Comparison of ENCODE assay signal across 10 cellular contexts in genomic region chr16:980595-980854, GRCh38. TPM values are rescaled to one million over a fixed set of nuclear protein-coding genes. Genes with fewer than 3 reads are reported as not detected.
DNase-seq lines count a peak whose midpoint lies in the region; ATAC-seq, FAIRE-seq and TF ChIP-seq lines count a peak whose summit lies in the region.
"Had no signal": no experiment of that assay in that cellular context is flagged by ENCODE, and none has a peak within 500 bp of the region (broad histone marks: within the 10 kb centered on the region; RNA-seq: fewer than 3 reads in every experiment).

No MANE protein-coding gene starts in this region.

- intact Hi-C loops in IMR-90 (cut with micrococcal nuclease) (loop anchor here (5.0 kb wide), 1 partner anchor 268 kb away; no protein-coding TSS in a partner anchor), testis (cut with DNase I; ENCODE audit: low total_unique reads) (no loop called here)

- H4K8ac ChIP-seq in IMR-90 (ENCODE audit: low read depth in 2 of 2, low read length in 2 of 2): no peak overlapping the region
- H4K8ac ChIP-seq in H1 (ENCODE audit: extremely low read depth, insufficient read depth, low read length): peak overlapping the region; percentile 89
- H4K8ac ChIP-seq in mesendoderm (ENCODE audit: low read depth, low read length): no peak overlapping the region

- H3K4me3 ChIP-seq in IMR-90 (ENCODE audit: insufficient read depth, low read depth, low read length) (peak overlapping the region; percentile 25), H1 (ENCODE audit: extremely low read depth in 1 of 4, insufficient read depth in 2 of 4, low read depth in 3 of 4, low read length in 4 of 4) (peak overlapping the region; percentile 40 to 65 (median 43)), mesendoderm (ENCODE audit: low read length) (no peak overlapping the region), testis (peak overlapping the region; percentile 46 to 51), BE2C (ENCODE audit: low read depth, low read length) (no peak overlapping the region), MM.1S (ENCODE audit: low read length) (no peak overlapping the region)

- H3K14ac ChIP-seq in IMR-90 (replicated peaks; ENCODE audit: low read depth, low read length): no peak overlapping the region
- H3K14ac ChIP-seq in H1 (ENCODE audit: insufficient read length): no peak overlapping the region

- H2BK5ac ChIP-seq in IMR-90 (ENCODE audit: low read depth, low read length, poor library complexity, severe bottlenecking) (no peak overlapping the region), H1 (ENCODE audit: low read depth, low read length) (no peak overlapping the region), mesendoderm (ENCODE audit: low read length) (no peak overlapping the region)

- no peak overlapping the region for H2BK12ac ChIP-seq in H1 (ENCODE audit: low read depth, low read length)

- H2BK15ac ChIP-seq in IMR-90 (ENCODE audit: low read depth, low read length) (no peak overlapping the region), H1 (ENCODE audit: low read length) (no peak overlapping the region), mesendoderm (replicated peaks; ENCODE audit: low read depth) (no peak overlapping the region)

- H3K23ac ChIP-seq in IMR-90 (ENCODE audit: low read depth, low read length) (no peak overlapping the region), H1 (ENCODE audit: insufficient read length) (no peak overlapping the region), mesendoderm (ENCODE audit: low read length) (no peak overlapping the region)

- H3K4me2 ChIP-seq in IMR-90 (ENCODE audit: low read depth, low read length) (no peak overlapping the region), H1 (ENCODE audit: insufficient read depth in 1 of 2, low read depth in 2 of 2, low read length in 2 of 2) (peak overlapping the region; percentile 74 to 84), mesendoderm (ENCODE audit: low read length) (peak overlapping the region; percentile 38), MM.1S (ENCODE audit: low read depth, low read length) (no peak overlapping the region)

- no peak overlapping the region for H2BK120ac ChIP-seq in IMR-90 (ENCODE audit: low read depth, low read length)
- no peak overlapping the region for H2BK120ac ChIP-seq in H1 (replicated peaks; ENCODE audit: low read depth, low read length)
- H2BK120ac ChIP-seq in mesendoderm (ENCODE audit: low read depth, low read length): no peak overlapping the region

- H3K27ac ChIP-seq in IMR-90 (ENCODE audit: insufficient read depth, low read length) (no peak overlapping the region), H1 (ENCODE audit: low read depth, low read length) (no peak overlapping the region), mesendoderm (ENCODE audit: low read depth, low read length) (no peak overlapping the region), testis (peak overlapping the region in 1 of 2 donors; percentile 30), MM.1S (ENCODE audit: low read length) (no peak overlapping the region)

- H3K18ac ChIP-seq in IMR-90 (ENCODE audit: low read depth, low read length): no peak overlapping the region
- no peak overlapping the region; the same call in 1 of the 2 replicates for H3K18ac ChIP-seq in H1 (ENCODE audit: extremely low read depth, low read length)
- H3K18ac ChIP-seq in mesendoderm (ENCODE audit: low read length): no peak overlapping the region

- H4K20me1 ChIP-seq in IMR-90 (ENCODE audit: insufficient read depth, low read length) (no peaks in the 10 kb centered on the region; the same call in 1 of the 2 replicates), H1 (replicated peaks in 1 of 2; ENCODE audit: control insufficient read depth in 1 of 2, insufficient read depth in 2 of 2, low read length in 2 of 2) (peaks cover 3 to 11% of the 10 kb centered on the region in 2 experiments), MM.1S (ENCODE audit: insufficient read depth, low read length) (no peaks in the 10 kb centered on the region)

- H3K79me2 ChIP-seq in H1 (ENCODE audit: control insufficient read depth in 1 of 2, insufficient read depth in 2 of 2, low read length in 2 of 2): no peaks in the 10 kb centered on the region
- no peaks in the 10 kb centered on the region for H3K79me2 ChIP-seq in mesendoderm (ENCODE audit: control insufficient read depth, insufficient read depth, low read length)
- no peaks in the 10 kb centered on the region for H3K79me2 ChIP-seq in MM.1S (ENCODE audit: low read length)

- no peaks in the 10 kb centered on the region for H3K9me2 ChIP-seq in MM.1S (replicated peaks; ENCODE audit: insufficient read depth, low read length)

- DNase-seq in IMR-90 (no peak), H1 (ENCODE audit: low read depth in 1 of 2, low spot score in 2 of 2) (no peak), mesendoderm (no peak), testis (no peak), BE2C (no peak), NCI-H187 (lab: John Stamatoyannopoulos, UW) (no peak), NCI-H748 (lab: John Stamatoyannopoulos, UW; ENCODE audit: unreplicated experiment) (no peak), MM.1S (no peak)
- DNase-seq: SIG-M5 had no signal

- TF ChIP-seq CTCF in IMR-90 (conservative IDR thresholded peaks at IDR 0.05; ENCODE audit: low read depth, low read length) (no peak), H1 (IDR thresholded peaks at IDR 0.05; ENCODE audit: control extremely low read depth in 1 of 3, insufficient read depth in 1 of 3, low read depth in 1 of 3, low read length in 3 of 3) (no peak), testis (IDR thresholded peaks at IDR 0.05) (no peak), BE2C (IDR thresholded peaks at IDR 0.05; ENCODE audit: low read depth, low read length) (no peak), MM.1S (IDR thresholded peaks at IDR 0.05; ENCODE audit: low read length) (no peak)

- H2AFZ ChIP-seq in IMR-90 (replicated peaks; ENCODE audit: low read length, poor library complexity): no peak overlapping the region
- H2AFZ ChIP-seq in H1 (ENCODE audit: low read length): no peak overlapping the region; the same call in 1 of the 2 replicates
- H2AFZ ChIP-seq in MM.1S (ENCODE audit: low read length): no peak overlapping the region

- no TSS peak for BruUV-seq in IMR-90 (replicated peaks; lab: Mats Ljungman, UMichigan)

- H3K4ac ChIP-seq in IMR-90 (ENCODE audit: low read depth, low read length) (no peak overlapping the region), H1 (replicated peaks; ENCODE audit: insufficient read length, low read depth, low read length) (no peak overlapping the region), mesendoderm (ENCODE audit: low read depth, low read length) (no peak overlapping the region)

- no peak overlapping the region for H2AK5ac ChIP-seq in IMR-90 (ENCODE audit: low read depth, low read length)
- H2AK5ac ChIP-seq in H1 (ENCODE audit: low read depth, low read length): no peak overlapping the region
- no peak overlapping the region for H2AK5ac ChIP-seq in mesendoderm (ENCODE audit: low read length)

- no peak overlapping the region for H2BK20ac ChIP-seq in IMR-90 (ENCODE audit: low read depth, low read length)
- H2BK20ac ChIP-seq in H1 (ENCODE audit: low read length): no peak overlapping the region

- no peaks in the 10 kb centered on the region for H3K9me3 ChIP-seq in IMR-90 (ENCODE audit: control insufficient read depth, insufficient read depth, low read length)
- H3K9me3 ChIP-seq in H1 (ENCODE audit: insufficient read depth in 2 of 2, low read depth in 1 of 2, low read length in 1 of 2): no peaks in the 10 kb centered on the region
- H3K9me3 ChIP-seq in testis: no peaks in the 10 kb centered on the region
- H3K9me3 ChIP-seq in BE2C: no peaks in the 10 kb centered on the region
- H3K9me3 ChIP-seq in MM.1S (replicated peaks; ENCODE audit: insufficient read depth, low read length): no peaks in the 10 kb centered on the region

- CTCF ChIA-PET in IMR-90 (lab: Yijun Ruan, JAX) (no interaction called here), H1 (lab: Charles Lee; ENCODE audit: partially characterized antibody) (interaction anchor here (1.1 to 1.2 kb wide), 2 partner anchors 80 to 84 kb away, joined by 3 to 4 read pairs; no protein-coding TSS in a partner anchor)

- ATAC-seq in IMR-90 (ENCODE audit: low read depth): peak; percentile 4; the same call in 1 of the 2 replicates

- dilution Hi-C loops in IMR-90 (cut with HindIII; ENCODE audit: low sequenced_read_pairs, unreplicated experiment): no loop called here

- POLR2A ChIA-PET in IMR-90 (lab: Charles Lee; ENCODE audit: unreplicated experiment) (no interaction called here), H1 (lab: Charles Lee; ENCODE audit: partially characterized antibody) (no interaction called here)

- H4K5ac ChIP-seq in IMR-90 (ENCODE audit: low read depth, low read length): no peak overlapping the region
- H4K5ac ChIP-seq in H1 (ENCODE audit: insufficient read length, low read depth, low read length): no peak overlapping the region
- no peak overlapping the region for H4K5ac ChIP-seq in mesendoderm (ENCODE audit: low read length)

- TF ChIP-seq EP300 in H1 (IDR thresholded peaks at IDR 0.05; ENCODE audit: borderline replicate concordance in 1 of 2, low read depth in 2 of 2, low read length in 2 of 2): no peak

- no peak for TF ChIP-seq RAD21 in IMR-90 (IDR thresholded peaks at IDR 0.05; ENCODE audit: low read length)
- no peak for TF ChIP-seq RAD21 in H1 (IDR thresholded peaks at IDR 0.05 in 1 of 2, conservative IDR thresholded peaks at IDR 0.05 in 1 of 2; ENCODE audit: low read depth in 2 of 2, low read length in 2 of 2)

- H3K9ac ChIP-seq in IMR-90 (ENCODE audit: low read depth, low read length) (no peak overlapping the region), H1 (replicated peaks in 1 of 4; ENCODE audit: extremely low read depth in 1 of 4, low read depth in 3 of 4, low read length in 3 of 4) (no peak overlapping the region), mesendoderm (ENCODE audit: low read length) (peak overlapping the region; percentile 48), MM.1S (ENCODE audit: low read length) (no peak overlapping the region)

- H3K56ac ChIP-seq in IMR-90 (ENCODE audit: extremely low read depth, insufficient read depth, low read length): no peak overlapping the region
- H3K56ac ChIP-seq in H1 (replicated peaks; ENCODE audit: insufficient read length, low read depth, low read length): no peak overlapping the region
- peak overlapping the region; percentile 64 for H3K56ac ChIP-seq in mesendoderm (ENCODE audit: low read length)

- in situ Hi-C loops in IMR-90 (cut with MboI; ENCODE audit: low sequenced_read_pairs): no loop called here

- H3K4me1 ChIP-seq in IMR-90 (ENCODE audit: control insufficient read depth, insufficient read depth, low read length): no peaks in the 10 kb centered on the region
- peaks cover 0 to 16% (median 7%) of the 10 kb centered on the region in 4 experiments; a peak in 6 of 7 replicates for H3K4me1 ChIP-seq in H1 (replicated peaks in 1 of 4; ENCODE audit: control insufficient read depth in 3 of 4, insufficient read depth in 4 of 4, low read length in 3 of 4)
- H3K4me1 ChIP-seq in mesendoderm (ENCODE audit: control insufficient read depth, low read depth, low read length): no peaks in the 10 kb centered on the region
- peaks cover 17% of the 10 kb centered on the region for H3K4me1 ChIP-seq in testis
- no peaks in the 10 kb centered on the region for H3K4me1 ChIP-seq in BE2C
- H3K4me1 ChIP-seq in MM.1S (ENCODE audit: low read length): no peaks in the 10 kb centered on the region

- no peaks in the 10 kb centered on the region; the same call in 1 of the 2 replicates for H3K9me1 ChIP-seq in IMR-90 (ENCODE audit: insufficient read depth, low read length)

- no peak for TF ChIP-seq POLR2A in IMR-90 (IDR thresholded peaks at IDR 0.05; ENCODE audit: low read depth, low read length)
- TF ChIP-seq POLR2A in H1 (IDR thresholded peaks at IDR 0.05; ENCODE audit: control extremely low read depth in 1 of 2, low read depth in 2 of 2, low read length in 2 of 2): no peak
- no peak for TF ChIP-seq POLR2A in testis (IDR thresholded peaks at IDR 0.05)

- H4K91ac ChIP-seq in IMR-90 (ENCODE audit: insufficient read depth, low read depth, low read length) (no peak overlapping the region), H1 (replicated peaks; ENCODE audit: insufficient read length, low read length) (no peak overlapping the region)

- no peaks in the 10 kb centered on the region for H3F3A ChIP-seq in MM.1S (ENCODE audit: insufficient read depth, low read length)

- peaks cover 10% of the 10 kb centered on the region; the same call in 1 of the 2 replicates for H3K23me2 ChIP-seq in H1 (ENCODE audit: low read depth, low read length)

- no peaks in the 10 kb centered on the region for H3K79me1 ChIP-seq in IMR-90 (ENCODE audit: low read depth in 1 of 2, low read length in 2 of 2)
- H3K79me1 ChIP-seq in H1 (ENCODE audit: low read depth, low read length): no peaks in the 10 kb centered on the region; the same call in 1 of the 2 replicates
- H3K79me1 ChIP-seq in mesendoderm (ENCODE audit: low read length): no peaks in the 10 kb centered on the region

- no peak overlapping the region for H2AK9ac ChIP-seq in IMR-90 (replicated peaks; ENCODE audit: low read depth, low read length, poor library complexity)

- H3K27me3 ChIP-seq in IMR-90 (ENCODE audit: control insufficient read depth, insufficient read depth, low read length) (peaks cover 84% of the 10 kb centered on the region), H1 (replicated peaks in 1 of 4; ENCODE audit: control insufficient read depth in 3 of 4, extremely low read depth in 1 of 4, insufficient read depth in 3 of 4, low read length in 3 of 4) (peaks cover 29 to 53% (median 41%) of the 10 kb centered on the region in 4 experiments), mesendoderm (ENCODE audit: insufficient read depth, low read length, poor library complexity) (peaks cover 17% of the 10 kb centered on the region), testis (no peaks in the 10 kb centered on the region), BE2C (peaks cover 69% of the 10 kb centered on the region), MM.1S (replicated peaks; ENCODE audit: insufficient read depth, low read length) (peaks cover 84% of the 10 kb centered on the region)

- 2% methylated on average over 14 of the region's 31 CpGs; no CpG with 5 or more reads in 1 of the 2 experiments for WGBS in IMR-90 (ENCODE audit: extremely low coverage in 2 of 2, insufficient read length in 1 of 2), 2 experiments
- WGBS in H1 (ENCODE audit: extremely low coverage in 1 of 2, insufficient coverage in 1 of 2, insufficient read length in 1 of 2, insufficient replicate concordance in 2 of 2, low coverage in 1 of 2, low lambda C conversion rate in 2 of 2, missing lambda C conversion rate in 1 of 2), 2 experiments: 5% methylated on average over 4 of the region's 31 CpGs; no CpG with 5 or more reads in 1 of the 2 experiments
- no CpG with 5 or more reads among the region's 31 CpGs for WGBS in mesendoderm (ENCODE audit: extremely low coverage, insufficient coverage, low lambda C conversion rate)
- 0% methylated on average over 11 of the region's 31 CpGs; no CpG with 5 or more reads in 1 of the 2 donors for WGBS in testis, 2 donors

- H3K36me3 ChIP-seq in IMR-90 (ENCODE audit: control insufficient read depth, insufficient read depth, low read length) (no peaks in the 10 kb centered on the region), H1 (ENCODE audit: control insufficient read depth in 2 of 4, insufficient read depth in 4 of 4, low read length in 3 of 4) (peaks cover 0 to 6% (median 0%) of the 10 kb centered on the region in 4 experiments; a peak in 1 of 8 replicates), mesendoderm (ENCODE audit: control insufficient read depth, insufficient read depth, low read length) (no peaks in the 10 kb centered on the region), testis (ENCODE audit: low read depth, missing control alignments) (no peaks in the 10 kb centered on the region), BE2C (no peaks in the 10 kb centered on the region), MM.1S (replicated peaks; ENCODE audit: insufficient read depth, low read length) (no peaks in the 10 kb centered on the region)

- FAIRE-seq in H1 (lab: Jason Lieb, UNC): no peak

RNA-seq across cellular contexts. Expression of gene SOX8, which starts 1.0 kb away (rescaled TPM):
- total RNA-seq in IMR-90 (2012; rRNA removed): under 0.01 TPM in 2 replicates
- 0.26 and 0.27 TPM in 2 replicates for polyA plus RNA-seq in IMR-90 (2012; rRNA removed)
- polyA plus RNA-seq in IMR-90 (2012; cell fraction: cytosol; rRNA removed): 0.15 and 0.22 TPM in 2 replicates
- polyA plus RNA-seq in IMR-90 (2012; cell fraction: nucleus; rRNA removed; ENCODE audit: low replicate concordance): 1.9 and 2.9 TPM in 2 replicates
- 5.7 and 6.4 TPM in 2 replicates for total RNA-seq in H1 (2021; fragmentation: NEBNext Ultra II Directional; extraction: Animal tissue kit (Norgen Biotek cat#: 25700))
- 2.2 and 4.5 TPM in 2 replicates for polyA plus RNA-seq in H1 (2011; rRNA removed)
- polyA plus RNA-seq in H1 (2011; cell fraction: cytosol; rRNA removed): 3.4 TPM
- polyA plus RNA-seq in H1 (2011; cell fraction: nucleus; rRNA removed): 6.4 TPM
- polyA plus RNA-seq in H1 (2012, experiment 1 of 2): 2.6 to 3.6 TPM (median 3.4 TPM) in 4 replicates
- polyA plus RNA-seq in H1 (2012, experiment 2 of 2): 3.8 TPM
- polyA plus RNA-seq in H1 (2013, experiment 1 of 2): 4.4 TPM
- 4.6 TPM for polyA plus RNA-seq in H1 (2013, experiment 2 of 2)
- 0.51 and 1.2 TPM in 2 replicates for polyA minus RNA-seq in H1 (2011; rRNA and poly(A)+ RNA removed)
- 1.8 TPM for polyA minus RNA-seq in H1 (2011; cell fraction: cytosol; rRNA and poly(A)+ RNA removed)
- 3.5 TPM for polyA minus RNA-seq in H1 (2011; cell fraction: nucleus; rRNA and poly(A)+ RNA removed)
- 1.8 TPM for polyA plus RNA-seq in mesendoderm (2013, experiment 1 of 2)
- polyA plus RNA-seq in mesendoderm (2013, experiment 2 of 2): 1.8 TPM
- 10 to 100 TPM; 11.2 to 19.6 TPM for total RNA-seq in testis
- 4.3 TPM for polyA plus RNA-seq in testis (ENCODE audit: insufficient read depth, low read depth, low replicate concordance)
- polyA plus RNA-seq in BE2C (2012; ENCODE audit: insufficient read depth, insufficient read length, low read depth): not detected
- total RNA-seq: HT1080 had no signal

RNA-seq across cellular contexts. Expression of gene LMF1, which starts 9.7 kb away (rescaled TPM):
- total RNA-seq in IMR-90 (2012; rRNA removed) (6.7 and 13.1 TPM in 2 replicates), testis (10 to 100 TPM; 66.6 to 83.4 TPM)
- polyA plus RNA-seq in IMR-90 (2012; rRNA removed) (7.7 and 11.0 TPM in 2 replicates), H1 (2011; rRNA removed) (9.0 and 9.1 TPM in 2 replicates), testis (ENCODE audit: insufficient read depth, low read depth, low replicate concordance) (12.5 TPM)
- polyA plus RNA-seq in IMR-90 (2012; cell fraction: cytosol; rRNA removed): 11.9 and 15.1 TPM in 2 replicates
- 17.8 and 49.9 TPM in 2 replicates for polyA plus RNA-seq in IMR-90 (2012; cell fraction: nucleus; rRNA removed; ENCODE audit: low replicate concordance)
- total RNA-seq in H1 (2021; fragmentation: NEBNext Ultra II Directional; extraction: Animal tissue kit (Norgen Biotek cat#: 25700)): 3.5 and 5.1 TPM in 2 replicates
- polyA plus RNA-seq in H1 (2011; cell fraction: cytosol; rRNA removed): 3.9 TPM
- 13.2 TPM for polyA plus RNA-seq in H1 (2011; cell fraction: nucleus; rRNA removed)
- 3.0 to 6.8 TPM (median 5.8 TPM) in 4 replicates for polyA plus RNA-seq in H1 (2012, experiment 1 of 2)
- 4.3 TPM for polyA plus RNA-seq in H1 (2012, experiment 2 of 2)
- polyA plus RNA-seq in H1 (2013, experiment 1 of 2): 4.6 TPM
- polyA plus RNA-seq in H1 (2013, experiment 2 of 2): 4.0 TPM
- polyA minus RNA-seq in H1 (2011; rRNA and poly(A)+ RNA removed): 9.2 and 12.6 TPM in 2 replicates
- 2.3 TPM for polyA minus RNA-seq in H1 (2011; cell fraction: cytosol; rRNA and poly(A)+ RNA removed)
- polyA minus RNA-seq in H1 (2011; cell fraction: nucleus; rRNA and poly(A)+ RNA removed): 11.4 TPM
- 1.7 TPM for polyA plus RNA-seq in mesendoderm (2013, experiment 1 of 2)
- polyA plus RNA-seq in mesendoderm (2013, experiment 2 of 2): 1.3 TPM
- polyA plus RNA-seq in BE2C (2012; ENCODE audit: insufficient read depth, insufficient read length, low read depth): 4.3 TPM
- total RNA-seq: HT1080 had no signal

Comparison
In these comparisons a context has a peak if more than half of its experiments do, and no peak if none do; other contexts are left out.
1. H3K4me2 ChIP-seq: peak in H1 (2 of 2) and mesendoderm (single experiment); none in IMR-90 (single experiment) and MM.1S (single experiment).
2. H3K4me3 ChIP-seq: peak in IMR-90 (single experiment), H1 (4 of 4) and testis (2 of 2); none in mesendoderm (single experiment), BE2C (single experiment) and MM.1S (single experiment).